Comparison of ENCODE assay signal across 8 cellular contexts in the genomic region with DNA sequence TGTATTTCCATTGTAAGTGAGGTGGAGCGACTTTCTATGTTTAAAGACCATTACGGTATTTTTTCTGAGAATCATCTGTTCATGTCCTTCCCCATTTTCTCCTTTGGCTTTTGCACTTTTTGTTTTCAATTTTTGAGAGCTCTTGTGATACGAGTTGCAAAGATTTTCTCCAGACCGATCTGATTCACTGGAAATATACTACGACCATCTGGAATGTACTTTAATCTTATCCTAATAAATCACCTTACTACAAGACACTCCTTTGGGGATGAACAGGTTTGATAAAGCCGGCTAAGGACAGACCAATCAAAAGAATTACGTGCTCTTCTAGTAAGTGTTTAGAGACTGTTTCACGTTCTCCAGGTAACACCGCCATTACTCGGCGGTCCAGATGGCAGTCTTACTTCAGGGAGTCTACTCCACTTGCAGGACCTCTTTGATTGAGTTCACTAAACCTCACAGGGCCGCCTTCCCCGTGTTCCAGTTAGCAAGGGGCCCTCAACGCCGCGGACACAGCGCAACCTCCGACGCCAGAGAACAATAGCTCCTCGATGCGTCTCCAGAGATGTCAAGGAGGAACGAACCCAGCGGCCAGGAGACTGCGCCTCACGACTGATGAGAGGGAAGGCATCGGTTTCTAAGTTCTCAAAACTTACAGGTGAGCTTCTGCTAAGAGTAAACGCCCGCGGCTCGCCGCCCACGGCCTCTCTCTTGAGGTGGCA. TPM values are rescaled to one million over a fixed set of nuclear protein-coding genes. Genes with fewer than 3 reads are reported as not detected.
DNase-seq lines count a peak whose midpoint lies in the region; ATAC-seq and TF ChIP-seq lines count a peak whose summit lies in the region.

No MANE protein-coding gene starts in this region.

- H3K9me3 Mint-ChIP-seq in activated T-cell treated with anti-CD3 and anti-CD28 coated beads, Interleukin-2, amount 50 U/mL, for 24 hours = peaks cover 3% of the 10 kb centered on the region
- H3K9me3 Mint-ChIP-seq in glutamatergic neuron (ENCODE audit: unreplicated experiment) = peaks cover 19% of the 10 kb centered on the region

- peaks cover 48% of the 10 kb centered on the region for H3K4me1 Mint-ChIP-seq in activated T-cell treated with anti-CD3 and anti-CD28 coated beads, Interleukin-2, amount 50 U/mL, for 24 hours (ENCODE audit: low read depth)
- peaks cover 35% of the 10 kb centered on the region for H3K4me1 Mint-ChIP-seq in T-helper 17 cell
- peaks cover 10% of the 10 kb centered on the region for H3K4me1 Mint-ChIP-seq in glutamatergic neuron (ENCODE audit: low read depth, unreplicated experiment)

- peak; percentile 15 for ATAC-seq in HG03108 (IDR thresholded peaks at IDR 0.05; ENCODE audit: unreplicated experiment)
- peak; percentile 18 for ATAC-seq in T-helper 17 cell

- no peaks in the 10 kb centered on the region for H3K9me3 ChIP-seq in T-helper 17 cell (ENCODE audit: control insufficient read depth, low read length, poor library complexity, severe bottlenecking)

- DNase-seq in activated T-cell treated with anti-CD3 and anti-CD28 coated beads, Interleukin-2, amount 50 U/mL, for 24 hours = no peak
- no peak for DNase-seq in activated T-cell treated with anti-CD3 and anti-CD28 coated beads, Interleukin-2, amount 50 U/mL, for 1 hour
- no peak for DNase-seq in T-helper 17 cell
- no peak for DNase-seq in glutamatergic neuron
- peak; percentile 30 for DNase-seq in renal cortical epithelial cell (ENCODE audit: low read depth)
- no peak for DNase-seq in stimulated activated CD4-positive, alpha-beta T cell treated with anti-CD3 and anti-CD28 coated beads, Interleukin-4, amount 100 ng/mL, for 24 hours
- DNase-seq in SW 1271 (lab: John Stamatoyannopoulos, UW) = no peak

- H3K4me3 Mint-ChIP-seq in activated T-cell treated with anti-CD3 and anti-CD28 coated beads, Interleukin-2, amount 50 U/mL, for 24 hours = peak overlapping the region; percentile 96
- H3K4me3 Mint-ChIP-seq in T-helper 17 cell (peak overlapping the region; percentile 96), glutamatergic neuron (ENCODE audit: unreplicated experiment) (peak overlapping the region; percentile 86)

- peak overlapping the region; percentile 98 for H3K27ac Mint-ChIP-seq in activated T-cell treated with anti-CD3 and anti-CD28 coated beads, Interleukin-2, amount 50 U/mL, for 24 hours
- peak overlapping the region; percentile 99 for H3K27ac Mint-ChIP-seq in T-helper 17 cell
- H3K27ac Mint-ChIP-seq in glutamatergic neuron (ENCODE audit: unreplicated experiment) = peak overlapping the region; percentile 100

- TF ChIP-seq CTCF in glutamatergic neuron (IDR thresholded peaks at IDR 0.05; ENCODE audit: partially characterized antibody, unreplicated experiment) = no peak

- peaks cover 71% of the 10 kb centered on the region for H3K36me3 Mint-ChIP-seq in activated T-cell treated with anti-CD3 and anti-CD28 coated beads, Interleukin-2, amount 50 U/mL, for 24 hours (ENCODE audit: low read depth)
- peaks cover 4% of the 10 kb centered on the region for H3K36me3 Mint-ChIP-seq in T-helper 17 cell (ENCODE audit: low read depth)
- no peaks in the 10 kb centered on the region for H3K36me3 Mint-ChIP-seq in glutamatergic neuron (ENCODE audit: unreplicated experiment)

- H3K27me3 Mint-ChIP-seq in activated T-cell treated with anti-CD3 and anti-CD28 coated beads, Interleukin-2, amount 50 U/mL, for 24 hours = no peaks in the 10 kb centered on the region
- no peaks in the 10 kb centered on the region for H3K27me3 Mint-ChIP-seq in T-helper 17 cell
- peaks cover 11% of the 10 kb centered on the region for H3K27me3 Mint-ChIP-seq in glutamatergic neuron (ENCODE audit: unreplicated experiment)

RNA-seq across cellular contexts. Expression of a gene that starts 0.9 kb away (rescaled TPM):
- total RNA-seq in T-helper 17 cell (100 to 1,000 TPM; 159 to 160 TPM), glutamatergic neuron (ENCODE audit: unreplicated experiment) (108 TPM), renal cortical epithelial cell (135 and 146 TPM in 2 replicates)

RNA-seq across cellular contexts. Expression of a gene that starts 33.3 kb away (rescaled TPM):
- 100 to 1,000 TPM; 200 to 292 TPM for total RNA-seq in T-helper 17 cell
- 56.5 TPM for total RNA-seq in glutamatergic neuron (ENCODE audit: unreplicated experiment)
- total RNA-seq in renal cortical epithelial cell = 2,050 and 3,674 TPM in 2 replicates

RNA-seq across cellular contexts. Expression of a gene that starts 35.5 kb away (rescaled TPM):
- total RNA-seq in T-helper 17 cell (10 to 100 TPM; 26.9 to 34.6 TPM), glutamatergic neuron (ENCODE audit: unreplicated experiment) (228 TPM), renal cortical epithelial cell (17.4 and 140 TPM in 2 replicates)
